8 cellular contexts compared by ENCODE assay signal in the genomic region with DNA sequence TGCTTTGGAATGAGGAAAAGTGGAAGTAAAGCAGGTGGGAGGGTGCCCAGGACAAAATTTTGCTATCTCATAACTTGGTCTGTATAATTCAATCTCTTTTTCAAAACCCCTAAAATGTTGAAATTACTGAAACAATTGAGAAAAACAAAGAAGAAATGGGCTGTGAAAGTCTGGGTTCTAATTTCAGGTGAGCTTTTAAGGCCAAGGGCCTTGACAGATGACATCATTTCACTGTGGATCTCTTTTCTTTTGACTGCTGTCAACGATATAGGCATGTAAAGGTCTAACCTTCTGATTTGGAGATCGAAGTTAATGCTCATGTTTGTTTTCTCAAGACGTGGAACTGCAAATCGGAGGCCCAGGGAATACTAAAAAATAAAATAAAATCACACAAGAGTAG.
"Had no signal": no experiment of that assay in that cellular context is flagged by ENCODE, and none has a peak within 500 bp of the region (broad histone marks: within the 10 kb centered on the region; RNA-seq: fewer than 3 reads in every experiment).

No MANE protein-coding gene starts in this region.

- H3K27me3 Mint-ChIP-seq: IgD-negative memory B cell had no signal

- H2AFZ ChIP-seq: GM23338 had no signal

- H3K27ac Mint-ChIP-seq: GM23338, H9, HFFc6, IgD-negative memory B cell had no signal

- ATAC-seq: GM23338 had no signal

- H3K4me3 ChIP-seq: GM23338 had no signal

- H3K9me3 Mint-ChIP-seq: H9, HFFc6 had no signal

- H3K4me1 Mint-ChIP-seq: IgD-negative memory B cell had no signal

- H3K4me2 ChIP-seq: GM23338, KMS-11 had no signal

- H3K27ac ChIP-seq: HL-60, KMS-11 had no signal

- DNase-seq: H9, HCEC 1CT, HFFc6, KBM-7 had no signal

- H3K36me3 Mint-ChIP-seq: IgD-negative memory B cell had no signal

- H3K4me3 Mint-ChIP-seq: GM23338, H9, HFFc6, IgD-negative memory B cell had no signal

- H3K9ac ChIP-seq: KMS-11 had no signal
